Comparison of ENCODE assay signal across 1 cellular context in genomic region chr5:65479527-65479926, GRCh38.
TF ChIP-seq lines count a peak whose summit lies in the region.

No MANE protein-coding gene starts in this region.

TF ChIP-seq in K562, 482 proteins besides CTCF, POLR2A, EP300 and RAD21 (continued from another document):
- TF ChIP-seq PBX2 (CRISPR knock-in tag; IDR thresholded peaks at IDR 0.05; ENCODE audit: low read depth) (no peak), PBX2 (tag; conservative IDR thresholded peaks at IDR 0.05; ENCODE audit: low read depth) (0 out of 2 replicates have a peak, but pooled peaks have one; percentile 26), FOXM1 (IDR thresholded peaks at IDR 0.05; ENCODE audit: low read depth) (no peak), FOXM1 (CRISPR knock-in tag; IDR thresholded peaks at IDR 0.05; ENCODE audit: low read depth) (no peak), FIP1L1 (IDR thresholded peaks at IDR 0.05; ENCODE audit: low read depth, low read length, poor library complexity, severe bottlenecking) (no peak), ZNF134 (CRISPR knock-in tag; conservative IDR thresholded peaks at IDR 0.05) (no peak), PTBP1 (IDR thresholded peaks at IDR 0.05; ENCODE audit: low read depth, low read length) (no peak), NR2C1 (IDR thresholded peaks at IDR 0.05) (no peak), NR2C1 (tag; IDR thresholded peaks at IDR 0.05) (no peak)
